ENCODE assay signal across 29 cellular contexts in genomic region chr17:61874075-61874474, GRCh38.
"Had no signal": no experiment of that assay in that cellular context is flagged by ENCODE, and none has a peak within 500 bp of the region (broad histone marks: within the 10 kb centered on the region; RNA-seq: fewer than 3 reads in every experiment).

No MANE protein-coding gene starts in this region.

- H3K27ac Mint-ChIP-seq: nephron, type B pancreatic cell had no signal

- H2AFZ ChIP-seq: hepatocyte had no signal

- H3K36me3 ChIP-seq: ovary had no signal

- H3K9me3 ChIP-seq: esophagus muscularis mucosa, gastroesophageal sphincter, heart left ventricle, left lung, ovary, psoas muscle, spleen, testis, tibial artery had no signal

- H3K4me1 ChIP-seq: esophagus muscularis mucosa, foreskin keratinocyte, gastroesophageal sphincter, heart left ventricle, left lung, psoas muscle, spleen, testis, tibial artery had no signal

- DNase-seq: dermis blood vessel endothelial cell; effector memory CD4-positive, alpha-beta T cell; foreskin keratinocyte; heart left ventricle; left cardiac atrium; left lung; mesendoderm; midbrain; naive thymus-derived CD4-positive, alpha-beta T cell; nucleus accumbens; ovary; posterior cingulate gyrus; psoas muscle; right cardiac atrium; spleen; stimulated activated CD4-positive, alpha-beta T cell treated with anti-CD3 and anti-CD28 coated beads, Interleukin-2, amount 100 ng/mL, for 48 hours; stimulated activated naive CD4-positive, alpha-beta T cell; substantia nigra; testis; tibial artery had no signal

- ATAC-seq: foreskin keratinocyte; gastroesophageal sphincter; heart left ventricle; left cardiac atrium; left lung; naive thymus-derived CD4-positive, alpha-beta T cell; psoas muscle; right cardiac atrium had no signal

- H3K79me2 ChIP-seq: hepatocyte had no signal

- H3K27me3 ChIP-seq: esophagus muscularis mucosa, foreskin keratinocyte, gastroesophageal sphincter, heart left ventricle, hepatocyte, left lung, ovary, spleen, testis, tibial artery had no signal

- H3K27ac ChIP-seq: coronary artery, esophagus muscularis mucosa, foreskin keratinocyte, gastroesophageal sphincter, heart left ventricle, hepatocyte, left lung, ovary, psoas muscle, skin epidermis, spleen, testis, tibial artery had no signal

- H3K4me1 Mint-ChIP-seq: nephron had no signal

- H3K4me3 Mint-ChIP-seq: naive thymus-derived CD4-positive, alpha-beta T cell; nephron; type B pancreatic cell had no signal

- H3K4me3 ChIP-seq: coronary artery, esophagus muscularis mucosa, gastroesophageal sphincter, heart left ventricle, hepatocyte, left lung, ovary, psoas muscle, skin epidermis, spleen, testis, tibial artery had no signal

- H3K4me2 ChIP-seq: hepatocyte had no signal

- H3K9me3 Mint-ChIP-seq: naive thymus-derived CD4-positive, alpha-beta T cell; nephron; type B pancreatic cell had no signal

- FAIRE-seq: endothelial cell of umbilical vein, islet of Langerhans had no signal

- H3K27me3 Mint-ChIP-seq: naive thymus-derived CD4-positive, alpha-beta T cell; type B pancreatic cell had no signal
